ENCODE assay signal across 5 cellular contexts in the genomic region with DNA sequence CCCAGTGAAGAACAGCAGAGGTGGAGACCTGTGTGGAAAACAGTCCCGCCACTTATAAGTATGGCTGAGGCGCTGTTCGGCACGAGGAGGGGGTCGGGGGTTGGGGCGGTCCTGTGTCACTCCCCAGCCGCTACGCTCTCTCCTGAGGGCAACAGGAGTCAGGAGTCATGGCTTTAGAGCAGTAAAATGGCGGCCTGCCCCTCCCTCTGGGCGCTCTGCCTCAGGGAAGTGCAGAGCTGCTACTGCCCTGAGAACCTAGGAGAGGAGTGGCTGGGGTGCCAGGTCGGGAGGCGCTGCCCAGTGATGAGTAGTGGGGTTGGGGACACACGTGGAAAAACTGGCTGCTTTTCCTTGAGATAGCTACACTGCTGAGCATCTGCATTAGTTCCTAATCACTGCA.
"Had no signal": no experiment of that assay in that cellular context is flagged by ENCODE, and none has a peak within 500 bp of the region (broad histone marks: within the 10 kb centered on the region; RNA-seq: fewer than 3 reads in every experiment).

No MANE protein-coding gene starts in this region.

- H3K4me3 ChIP-seq: GM23338, K562 had no signal

- H3K4me2 ChIP-seq: GM23338 had no signal

- H2AFZ ChIP-seq: GM23338 had no signal

- DNase-seq: H9, HCEC 1CT, IMR-90 had no signal

- ATAC-seq: GM23338, K562 had no signal
